Comparison of ENCODE assay signal across 12 cellular contexts in genomic region chr4:16222957-16223527, GRCh38. TPM values are rescaled to one million over a fixed set of nuclear protein-coding genes. Genes with fewer than 3 reads are reported as not detected.
DNase-seq lines count a peak whose midpoint lies in the region; ATAC-seq, FAIRE-seq and TF ChIP-seq lines count a peak whose summit lies in the region.
"Had no signal": no experiment of that assay in that cellular context is flagged by ENCODE, and none has a peak within 500 bp of the region (broad histone marks: within the 10 kb centered on the region; RNA-seq: fewer than 3 reads in every experiment).

No MANE protein-coding gene starts in this region.

- TF ChIP-seq POLR2A in GM12892 (IDR thresholded peaks at IDR 0.05; ENCODE audit: low read depth, low read length) = no peak

- no peak for TF ChIP-seq CTCF in dorsolateral prefrontal cortex (IDR thresholded peaks at IDR 0.05 in 54 of 56, conservative IDR thresholded peaks at IDR 0.05 in 2 of 56; ENCODE audit: low read depth in 1 of 56, partially characterized antibody in 56 of 56)
- no peak for TF ChIP-seq CTCF in psoas muscle (IDR thresholded peaks at IDR 0.05)

- DNase-seq in NCI-H510A treated with DMSO at 0.1 percent for 48 hours (lab: John Stamatoyannopoulos, UW) = peak; percentile 9
- DNase-seq in NCI-H510A (lab: John Stamatoyannopoulos, UW) = no peak
- DNase-seq in NCI-H748 treated with DMSO at 0.1 percent for 48 hours (lab: John Stamatoyannopoulos, UW) = peak; percentile 20
- no peak for DNase-seq in dorsolateral prefrontal cortex
- no peak for DNase-seq in psoas muscle
- DNase-seq in GM12892 (ENCODE audit: insufficient read length) = no peak
- DNase-seq in midbrain (lab: John Stamatoyannopoulos, UW) = no peak
- DNase-seq: ACHN, amygdala, NCI-H1092 treated with DMSO at 0.1 percent for 48 hours had no signal

- H3K27ac ChIP-seq in dorsolateral prefrontal cortex = peak overlapping the region in 7 of 59 donors; percentile 1 to 95 (median 25)
- H3K27ac ChIP-seq in psoas muscle = peak overlapping the region; percentile 98

- H3K4me3 ChIP-seq in dorsolateral prefrontal cortex (peak overlapping the region in 38 of 59 donors; percentile 6 to 93 (median 81)), psoas muscle (peak overlapping the region; percentile 86)

- H3K36me3 ChIP-seq in psoas muscle (ENCODE audit: insufficient read depth in 1 of 2, low read depth in 1 of 2) = peaks cover 0 to 4% of the 10 kb centered on the region in 2 donors

- H3K9me3 ChIP-seq in psoas muscle = no peaks in the 10 kb centered on the region

- ATAC-seq in psoas muscle (peak in 1 of 4 donors; percentile 38), HG02981 (IDR thresholded peaks at IDR 0.05; ENCODE audit: unreplicated experiment) (no peak)

- H3K27me3 ChIP-seq in dorsolateral prefrontal cortex (no peaks in the 10 kb centered on the region), psoas muscle (ENCODE audit: insufficient read depth in 3 of 3, low read length in 2 of 3) (no peaks in the 10 kb centered on the region)

- no peak for FAIRE-seq in GM12892 (lab: Jason Lieb, UNC)
- FAIRE-seq: keratinocyte had no signal

- intact Hi-C loops in dorsolateral prefrontal cortex (cut with DNase I) (loop anchor here in 1 of 2 donors (10.0 kb wide), 1 partner anchor 568 kb away; the partner anchor contains the start of gene FBXL5), psoas muscle (cut with DNase I) (loop anchor here (10.0 kb wide), 1 partner anchor 418 kb away; no protein-coding TSS in a partner anchor)

- peaks cover 69% of the 10 kb centered on the region for H3K4me1 ChIP-seq in psoas muscle

RNA-seq across cellular contexts. Expression of gene TAPT1, which starts 3.2 kb away (rescaled TPM):
- total RNA-seq in dorsolateral prefrontal cortex = 100 to 1,000 TPM in 4 of 120 experiments, 10 to 100 TPM in 116; 59.3 to 107 (median 81.7) TPM
- 10 to 100 TPM; 43.6 to 70.5 (median 53.2) TPM for total RNA-seq in psoas muscle
- polyA plus RNA-seq in psoas muscle = 100 to 1,000 TPM in 1 of 3 donors, 10 to 100 TPM in 2; 14.2 to 101 (median 27.4) TPM
- polyA plus RNA-seq in GM12892 (2012; ENCODE audit: missing spikeins) = 8.4 TPM

Comparison
In these comparisons a context has a peak if more than half of its experiments do, and no peak if none do; other contexts are left out.
1. DNase-seq: peak in NCI-H510A treated with DMSO at 0.1 percent for 48 hours (single experiment) and NCI-H748 treated with DMSO at 0.1 percent for 48 hours (single experiment); none in NCI-H510A (single experiment), dorsolateral prefrontal cortex (0 of 10), psoas muscle (0 of 2), GM12892 (single experiment) and midbrain (single experiment).